In genomic region chr5:166677891-166678290, GRCh38 we compare ENCODE assay signal across 21 cellular contexts.
DNase-seq lines count a peak whose midpoint lies in the region; TF ChIP-seq lines count a peak whose summit lies in the region.
"Had no signal": no experiment of that assay in that cellular context is flagged by ENCODE, and none has a peak within 500 bp of the region (broad histone marks: within the 10 kb centered on the region; RNA-seq: fewer than 3 reads in every experiment).

No MANE protein-coding gene starts in this region.

- DNase-seq in HAP-1 (ENCODE audit: low spot score in 2 of 2) = peak; percentile 26 to 97
- no peak for DNase-seq in mesothelial cell of epicardium (ENCODE audit: low spot score in 2 of 2, unreplicated experiment in 2 of 2)
- DNase-seq in HCEC 1CT = no peak
- DNase-seq in GOT3 (lab: John Stamatoyannopoulos, UW) = no peak
- DNase-seq in activated naive CD8-positive, alpha-beta T cell treated with anti-CD3 and anti-CD28 coated beads for 36 hours = no peak
- no peak for DNase-seq in DMS53 (lab: John Stamatoyannopoulos, UW)
- DNase-seq: 8988T; ACHN; BE2C; C1 segment of cervical spinal cord; CD4-positive, alpha-beta memory T cell; CD4-positive, CD25-positive, alpha-beta regulatory T cell; CD8-positive, alpha-beta memory T cell; COR-L47; DMS 273 treated with DMSO at 0.1 percent for 48 hours; DMS153; DMS79 treated with DMSO at 0.1 percent for 48 hours; GF-D8 had no signal

- peaks cover 15% of the 10 kb centered on the region for H3K4me1 ChIP-seq in HAP-1
- H3K4me1 ChIP-seq in HUES6 (ENCODE audit: control insufficient read depth, insufficient read depth, low read length) = peaks cover 13% of the 10 kb centered on the region; the same call in 1 of the 2 replicates
- H3K4me1 ChIP-seq: BE2C had no signal

- 0 out of 2 replicates have a peak overlapping the region, but pooled peaks have one; percentile 30 for H3K27ac ChIP-seq in HUES6 (ENCODE audit: low read depth, low read length)
- H3K27ac ChIP-seq: BLaER1 had no signal

- H3K4me3 ChIP-seq in HAP-1 = no peak overlapping the region
- H3K4me3 ChIP-seq in HUES6 (ENCODE audit: low read depth, low read length) = no peak overlapping the region
- H3K4me3 ChIP-seq: BLaER1 had no signal

- H3K9me3 ChIP-seq in HAP-1 (no peaks in the 10 kb centered on the region), HUES6 (ENCODE audit: control insufficient read depth, insufficient read depth, low read depth, low read length) (0 out of 2 replicates have a peak, but pooled peaks cover 3% of the 10 kb centered on the region)
- H3K9me3 ChIP-seq: BE2C, BLaER1 had no signal

- no peak for TF ChIP-seq CTCF in mesothelial cell of epicardium (IDR thresholded peaks at IDR 0.05; ENCODE audit: unreplicated experiment)

- in situ Hi-C loops in HAP-1 (cut with MboI; ENCODE audit: low sequenced_read_pairs) = no loop called here

- H3K4me3 Mint-ChIP-seq in mesothelial cell of epicardium = no peak overlapping the region
- H3K4me3 Mint-ChIP-seq in activated naive CD8-positive, alpha-beta T cell treated with anti-CD3 and anti-CD28 coated beads for 36 hours = no peak overlapping the region
- H3K4me3 Mint-ChIP-seq: CD14-positive monocyte; CD4-positive, alpha-beta memory T cell; CD4-positive, CD25-positive, alpha-beta regulatory T cell; CD8-positive, alpha-beta memory T cell had no signal

- peaks cover 11% of the 10 kb centered on the region for H3K9me3 Mint-ChIP-seq in mesothelial cell of epicardium
- H3K9me3 Mint-ChIP-seq in activated naive CD8-positive, alpha-beta T cell treated with anti-CD3 and anti-CD28 coated beads for 36 hours = no peaks in the 10 kb centered on the region

- peaks cover 21% of the 10 kb centered on the region for H3K4me1 Mint-ChIP-seq in mesothelial cell of epicardium
- H3K4me1 Mint-ChIP-seq in activated naive CD8-positive, alpha-beta T cell treated with anti-CD3 and anti-CD28 coated beads for 36 hours = no peaks in the 10 kb centered on the region
- H3K4me1 Mint-ChIP-seq: CD14-positive monocyte; CD4-positive, alpha-beta memory T cell; CD4-positive, CD25-positive, alpha-beta regulatory T cell; CD8-positive, alpha-beta memory T cell had no signal

- no peak overlapping the region for H3K9ac ChIP-seq in HUES6 (ENCODE audit: low read length)
- H3K9ac ChIP-seq: BLaER1 had no signal

- peak overlapping the region; percentile 35 for H3K27ac Mint-ChIP-seq in mesothelial cell of epicardium
- no peak overlapping the region for H3K27ac Mint-ChIP-seq in activated naive CD8-positive, alpha-beta T cell treated with anti-CD3 and anti-CD28 coated beads for 36 hours
- H3K27ac Mint-ChIP-seq: CD14-positive monocyte; CD4-positive, alpha-beta memory T cell; CD4-positive, CD25-positive, alpha-beta regulatory T cell; CD8-positive, alpha-beta memory T cell had no signal

- H3K36me3 ChIP-seq in HAP-1 (replicated peaks) = no peaks in the 10 kb centered on the region
- H3K36me3 ChIP-seq in HUES6 (ENCODE audit: control insufficient read depth, insufficient read depth, low read length) = no peaks in the 10 kb centered on the region
- H3K36me3 ChIP-seq: BE2C, BLaER1 had no signal

- H3K27me3 ChIP-seq in HAP-1 (ENCODE audit: low read depth) (no peaks in the 10 kb centered on the region), HUES6 (ENCODE audit: control insufficient read depth, insufficient read depth, low read length) (no peaks in the 10 kb centered on the region)
- H3K27me3 ChIP-seq: BE2C, BLaER1 had no signal

- no peaks in the 10 kb centered on the region for H3K36me3 Mint-ChIP-seq in mesothelial cell of epicardium
- H3K36me3 Mint-ChIP-seq in activated naive CD8-positive, alpha-beta T cell treated with anti-CD3 and anti-CD28 coated beads for 36 hours = no peaks in the 10 kb centered on the region
- H3K36me3 Mint-ChIP-seq: CD14-positive monocyte; CD4-positive, alpha-beta memory T cell; CD4-positive, CD25-positive, alpha-beta regulatory T cell; CD8-positive, alpha-beta memory T cell had no signal

- no peaks in the 10 kb centered on the region for H3K27me3 Mint-ChIP-seq in mesothelial cell of epicardium (ENCODE audit: low read depth)
- H3K27me3 Mint-ChIP-seq in activated naive CD8-positive, alpha-beta T cell treated with anti-CD3 and anti-CD28 coated beads for 36 hours = no peaks in the 10 kb centered on the region
- H3K27me3 Mint-ChIP-seq: CD4-positive, alpha-beta memory T cell; CD4-positive, CD25-positive, alpha-beta regulatory T cell; CD8-positive, alpha-beta memory T cell had no signal

Comparison
In these comparisons a context has a peak if more than half of its experiments do, and no peak if none do; other contexts are left out.
1. DNase-seq: peak in HAP-1 (2 of 2); none in mesothelial cell of epicardium (0 of 2), HCEC 1CT (single experiment), GOT3 (single experiment), activated naive CD8-positive, alpha-beta T cell treated with anti-CD3 and anti-CD28 coated beads for 36 hours (single experiment) and DMS53 (single experiment).